ENCODE assay signal across 9 cellular contexts in genomic region chr20:63441777-63442493, GRCh38. TPM values are rescaled to one million over a fixed set of nuclear protein-coding genes. Genes with fewer than 3 reads are reported as not detected.
DNase-seq lines count a peak whose midpoint lies in the region; ATAC-seq and TF ChIP-seq lines count a peak whose summit lies in the region.
"Had no signal": no experiment of that assay in that cellular context is flagged by ENCODE, and none has a peak within 500 bp of the region (broad histone marks: within the 10 kb centered on the region; RNA-seq: fewer than 3 reads in every experiment).

No MANE protein-coding gene starts in this region.

- no peaks in the 10 kb centered on the region for H3K36me3 ChIP-seq in CD4-positive, CD25-positive, alpha-beta regulatory T cell (ENCODE audit: control insufficient read depth, insufficient read depth, low read length)
- H3K36me3 ChIP-seq in HEK293 (ENCODE audit: control insufficient read depth in 2 of 2, insufficient read depth in 1 of 2, low read length in 2 of 2) = no peaks in the 10 kb centered on the region

- H3K9me3 Mint-ChIP-seq in CD4-positive, CD25-positive, alpha-beta regulatory T cell = peaks cover 0 to 1% (median 0%) of the 10 kb centered on the region in 7 donors
- H3K9me3 Mint-ChIP-seq in activated naive CD4-positive, alpha-beta T cell treated with anti-CD3 and anti-CD28 coated beads, Interleukin-2, amount 10 ng/mL, durations not matched to agents 7 days and 5 days = peaks cover 12% of the 10 kb centered on the region

- H3K27me3 ChIP-seq in CD4-positive, CD25-positive, alpha-beta regulatory T cell (ENCODE audit: control insufficient read depth, insufficient read depth, low read length) = no peaks in the 10 kb centered on the region

- peak overlapping the region; percentile 50 for H3K27ac ChIP-seq in CD4-positive, CD25-positive, alpha-beta regulatory T cell (ENCODE audit: insufficient read depth, low read length, poor library complexity, severe bottlenecking)
- peak overlapping the region; percentile 41; the same call in 1 of the 2 replicates for H3K27ac ChIP-seq in HEK293 (ENCODE audit: extremely low read depth, low read depth, low read length)

- no peaks in the 10 kb centered on the region for H3K36me3 Mint-ChIP-seq in CD4-positive, CD25-positive, alpha-beta regulatory T cell
- H3K36me3 Mint-ChIP-seq in activated naive CD4-positive, alpha-beta T cell treated with anti-CD3 and anti-CD28 coated beads, Interleukin-2, amount 10 ng/mL, durations not matched to agents 7 days and 5 days = no peaks in the 10 kb centered on the region

- H3K27ac Mint-ChIP-seq in CD4-positive, CD25-positive, alpha-beta regulatory T cell = peak overlapping the region in 2 of 3 donors; percentile 78 to 84
- no peak overlapping the region for H3K27ac Mint-ChIP-seq in activated naive CD4-positive, alpha-beta T cell treated with anti-CD3 and anti-CD28 coated beads, Interleukin-2, amount 10 ng/mL, durations not matched to agents 7 days and 5 days

- in situ Hi-C loops in SK-MEL-5 (cut with HindIII; ENCODE audit: low pct_unique_long_range_greater_than_20kb, low sequenced_read_pairs) = no loop called here

- POLR2A ChIA-PET in HEK293 (lab: Yijun Ruan, JAX) = interaction anchor here (0.5 to 0.6 kb wide), 3 partner anchors 71 to 319 kb away, joined by 3 to 5 read pairs (median 5); no protein-coding TSS in a partner anchor

- ATAC-seq in CD4-positive, CD25-positive, alpha-beta regulatory T cell (ENCODE audit: low read depth in 2 of 2) = peak; percentile 50 to 62
- ATAC-seq in GM21786 (IDR thresholded peaks at IDR 0.05; ENCODE audit: unreplicated experiment) (no peak), omental fat pad (ENCODE audit: low FRiP score) (no peak)

- no peaks in the 10 kb centered on the region for H3K9me3 ChIP-seq in CD4-positive, CD25-positive, alpha-beta regulatory T cell (ENCODE audit: control insufficient read depth in 2 of 2, low read length in 2 of 2)
- H3K9me3 ChIP-seq in HEK293 (ENCODE audit: control insufficient read depth, insufficient read depth, low read depth, low read length) = no peaks in the 10 kb centered on the region

- peak; percentile 44 for TF ChIP-seq CTCF in HEK293 (tag by site-specific recombination; IDR thresholded peaks at IDR 0.05)
- TF ChIP-seq CTCF in omental fat pad (IDR thresholded peaks at IDR 0.05) = no peak

- no peak overlapping the region for H3K4me3 ChIP-seq in CD4-positive, CD25-positive, alpha-beta regulatory T cell (ENCODE audit: low read depth, low read length)
- no peak overlapping the region for H3K4me3 ChIP-seq in HEK293 (ENCODE audit: low read depth, low read length)
- H3K4me3 ChIP-seq: skin epidermis had no signal

- peaks cover 5 to 15% (median 7%) of the 10 kb centered on the region in 4 donors for H3K4me1 Mint-ChIP-seq in CD4-positive, CD25-positive, alpha-beta regulatory T cell
- peaks cover 16% of the 10 kb centered on the region for H3K4me1 Mint-ChIP-seq in activated naive CD4-positive, alpha-beta T cell treated with anti-CD3 and anti-CD28 coated beads, Interleukin-2, amount 10 ng/mL, durations not matched to agents 7 days and 5 days

- peaks cover 4% of the 10 kb centered on the region for H3K27me3 Mint-ChIP-seq in CD4-positive, CD25-positive, alpha-beta regulatory T cell
- peaks cover 40% of the 10 kb centered on the region for H3K27me3 Mint-ChIP-seq in activated naive CD4-positive, alpha-beta T cell treated with anti-CD3 and anti-CD28 coated beads, Interleukin-2, amount 10 ng/mL, durations not matched to agents 7 days and 5 days

- DNase-seq in CD4-positive, CD25-positive, alpha-beta regulatory T cell = peak; percentile 32 to 42 (median 41)
- DNase-seq in SK-MEL-5 (ENCODE audit: low read depth, low spot score) = peak; percentile 77
- DNase-seq in activated naive CD4-positive, alpha-beta T cell treated with anti-CD3 and anti-CD28 coated beads, Interleukin-2, amount 10 ng/mL, durations not matched to agents 7 days and 5 days = peak; percentile 68
- peak in 27 of 51 donors; percentile 5 to 63 (median 34) for DNase-seq in hypothalamus (lab: John Stamatoyannopoulos, UW)
- DNase-seq in stimulated activated CD4-positive, alpha-beta T cell treated with anti-CD3 and anti-CD28 coated beads, TNF-alpha, amount 100 ng/mL, for 24 hours (ENCODE audit: low read depth in 3 of 3) = peak in 2 of 3 experiments; percentile 13 to 63
- DNase-seq in omental fat pad (ENCODE audit: low spot score) = no peak

- CTCF ChIA-PET in HEK293 (lab: Yijun Ruan, JAX) = interaction anchor here (0.6 to 1.0 kb wide), 8 partner anchors 23 to 993 kb away, joined by 3 to 4 read pairs (median 3); partner anchors contain the start of gene PTK6
- CTCF ChIA-PET in activated naive CD4-positive, alpha-beta T cell treated with anti-CD3 and anti-CD28 coated beads, Interleukin-2, amount 10 ng/mL, durations not matched to agents 7 days and 5 days (lab: Charles Lee) = interaction anchor here (0.7 to 1.5 kb wide), 5 partner anchors 8 to 532 kb away, joined by 3 to 4 read pairs (median 3); partner anchors contain the start of gene PPDPF

- peak overlapping the region in 1 of 4 donors; percentile 69 for H3K4me3 Mint-ChIP-seq in CD4-positive, CD25-positive, alpha-beta regulatory T cell
- no peak overlapping the region for H3K4me3 Mint-ChIP-seq in activated naive CD4-positive, alpha-beta T cell treated with anti-CD3 and anti-CD28 coated beads, Interleukin-2, amount 10 ng/mL, durations not matched to agents 7 days and 5 days

- peaks cover 14% of the 10 kb centered on the region for H3K4me1 ChIP-seq in CD4-positive, CD25-positive, alpha-beta regulatory T cell (ENCODE audit: control insufficient read depth, insufficient read depth, low read length, poor library complexity, severe bottlenecking)
- peaks cover 10% of the 10 kb centered on the region for H3K4me1 ChIP-seq in HEK293 (ENCODE audit: control insufficient read depth, insufficient read depth, low read length)

TF ChIP-seq in HEK293, 187 proteins besides CTCF, POLR2A, EP300 and RAD21 (continues in another document):
- peak; percentile 22; the same call in 1 of the 2 replicates for TF ChIP-seq ZFP69B (tag by site-specific recombination; IDR thresholded peaks at IDR 0.05)
- no peak for TF ChIP-seq REST (tag by site-specific recombination; IDR thresholded peaks at IDR 0.05)
- TF ChIP-seq SCRT2 (tag by site-specific recombination; IDR thresholded peaks at IDR 0.05) = no peak
- peak; percentile 62 for TF ChIP-seq ZNF654 (tag by site-specific recombination; IDR thresholded peaks at IDR 0.05; ENCODE audit: low read depth)
- TF ChIP-seq EGR2 (tag by site-specific recombination; IDR thresholded peaks at IDR 0.05; ENCODE audit: low read depth) = peak; percentile 61
- no peak for TF ChIP-seq YY2 (tag by site-specific recombination; IDR thresholded peaks at IDR 0.05)
- 0 out of 2 replicates have a peak, but pooled peaks have one; percentile 8 for TF ChIP-seq KLF1 (tag by site-specific recombination; IDR thresholded peaks at IDR 0.05)
- TF ChIP-seq ZNF596 (tag by site-specific recombination; IDR thresholded peaks at IDR 0.05) = no peak

RNA-seq across cellular contexts. Expression of gene KCNQ2, which starts 30.5 kb away (rescaled TPM):
- 0.89 TPM for total RNA-seq in CD4-positive, CD25-positive, alpha-beta regulatory T cell
- polyA plus RNA-seq in CD4-positive, CD25-positive, alpha-beta regulatory T cell = 1 to 10 TPM in 1 of 4 donors, under 1 TPM in 1, not detected in 2; 0.77 to 1.1 TPM
- 4.3 and 6.2 TPM in 2 replicates for total RNA-seq in SK-MEL-5 (2014; rRNA removed; shearing (Covaris generic))
- polyA plus RNA-seq in SK-MEL-5 (2015; cell fraction: cytosol; rRNA removed) = 7.0 and 10.3 TPM in 2 replicates
- polyA plus RNA-seq in SK-MEL-5 (2015; cell fraction: nucleus; rRNA removed) = 4.9 and 13.5 TPM in 2 replicates
- total RNA-seq in omental fat pad = not detected

RNA-seq across cellular contexts. Expression of gene EEF1A2, which starts 56.9 kb away (rescaled TPM):
- total RNA-seq in CD4-positive, CD25-positive, alpha-beta regulatory T cell = 2.1 TPM
- polyA plus RNA-seq in CD4-positive, CD25-positive, alpha-beta regulatory T cell = under 1 TPM in 3 of 4 donors, not detected in 1; 0.10 to 0.56 (median 0.11) TPM
- 31.7 and 32.6 TPM in 2 replicates for total RNA-seq in SK-MEL-5 (2014; rRNA removed; shearing (Covaris generic))
- polyA plus RNA-seq in SK-MEL-5 (2015; cell fraction: cytosol; rRNA removed) = 69.8 and 70.7 TPM in 2 replicates
- 23.9 and 32.7 TPM in 2 replicates for polyA plus RNA-seq in SK-MEL-5 (2015; cell fraction: nucleus; rRNA removed)
- 1 to 10 TPM in 3 of 4 donors, not detected in 1; 2.1 to 4.7 (median 2.8) TPM for total RNA-seq in omental fat pad

Comparison
In these comparisons a context has a peak if more than half of its experiments do, and no peak if none do; other contexts are left out.
1. ATAC-seq: peak in CD4-positive, CD25-positive, alpha-beta regulatory T cell (2 of 2); none in GM21786 (single experiment) and omental fat pad (single experiment).